8 cellular contexts compared by ENCODE assay signal in genomic region chr5:179679014-179679674, GRCh38. TPM values are rescaled to one million over a fixed set of nuclear protein-coding genes. Genes with fewer than 3 reads are reported as not detected.
A peak's percentile ranks its signal among the peaks of the same experiment; 100 is the strongest.
DNase-seq lines count a peak whose midpoint lies in the region; ATAC-seq and TF ChIP-seq lines count a peak whose summit lies in the region.

No MANE protein-coding gene starts in this region.

- ATAC-seq in HG02973 (IDR thresholded peaks at IDR 0.05; ENCODE audit: unreplicated experiment) = peak; percentile 45

- DNase-seq in OCI-M1 (lab: John Stamatoyannopoulos, UW) (peak; percentile 81), head of caudate nucleus (peak; percentile 45 to 84 (median 69)), osteocyte (ENCODE audit: extremely low spot score, unreplicated experiment) (peak; percentile 85), tibial artery (peak; percentile 80 to 83), glomerular visceral epithelial cell (ENCODE audit: extremely low spot score) (no peak)
- peak; percentile 72 for DNase-seq in activated naive CD4-positive, alpha-beta T cell treated with Interleukin-2 at 50 U/mL for 16 hours

- H3K27ac ChIP-seq in tibial artery = peak overlapping the region; percentile 83 to 88

- no peaks in the 10 kb centered on the region for H3K27me3 Mint-ChIP-seq in osteocyte (ENCODE audit: unreplicated experiment)

- TF ChIP-seq CTCF in GM12872 (IDR thresholded peaks at IDR 0.05; ENCODE audit: insufficient read depth, low read depth, low read length) (peak; percentile 62), osteocyte (IDR thresholded peaks at IDR 0.05) (peak; percentile 45), tibial artery (IDR thresholded peaks at IDR 0.05) (peak in 1 of 2 experiments; percentile 37)

- H3K27ac Mint-ChIP-seq in osteocyte (ENCODE audit: unreplicated experiment) = peak overlapping the region; percentile 54

- peaks cover 5% of the 10 kb centered on the region for H3K36me3 Mint-ChIP-seq in osteocyte (ENCODE audit: unreplicated experiment)

- H3K9me3 ChIP-seq in tibial artery = no peaks in the 10 kb centered on the region

- H3K27me3 ChIP-seq in tibial artery = no peaks in the 10 kb centered on the region

- no peaks in the 10 kb centered on the region for H3K36me3 ChIP-seq in tibial artery

- H3K9me3 Mint-ChIP-seq in osteocyte (ENCODE audit: unreplicated experiment) = no peaks in the 10 kb centered on the region

- peaks cover 0 to 23% (median 15%) of the 10 kb centered on the region in 4 donors for H3K4me1 ChIP-seq in tibial artery

- H3K4me3 Mint-ChIP-seq in osteocyte (ENCODE audit: unreplicated experiment) = peak overlapping the region; percentile 95

- H3K4me3 ChIP-seq in tibial artery = peak overlapping the region; percentile 68 to 71

- intact Hi-C loops in head of caudate nucleus (cut with DNase I) (loop anchor here (2.0 kb wide), 1 partner anchor 20 kb away; the partner anchor contains the start of gene CANX), tibial artery (cut with DNase I; ENCODE audit: low total_unique reads) (loop anchor here (10.0 kb wide), 1 partner anchor 54 kb away; the partner anchor contains the start of gene HNRNPH1)

- H3K4me1 Mint-ChIP-seq in osteocyte (ENCODE audit: unreplicated experiment) = peaks cover 27% of the 10 kb centered on the region

RNA-seq across cellular contexts. Expression of gene CBY3, which starts 1.7 kb away (rescaled TPM):
- not detected in 2 replicates for total RNA-seq in osteocyte

RNA-seq across cellular contexts. Expression of gene CANX, which starts 19.6 kb away (rescaled TPM):
- 809 and 868 TPM in 2 replicates for total RNA-seq in osteocyte

RNA-seq across cellular contexts. Expression of gene MAML1, which starts 53.5 kb away (rescaled TPM):
- total RNA-seq in osteocyte = 33.1 and 34.1 TPM in 2 replicates

RNA-seq across cellular contexts. Expression of gene HNRNPH1, which starts 55.7 kb away (rescaled TPM):
- total RNA-seq in osteocyte = 474 and 509 TPM in 2 replicates
